In the genomic region with DNA sequence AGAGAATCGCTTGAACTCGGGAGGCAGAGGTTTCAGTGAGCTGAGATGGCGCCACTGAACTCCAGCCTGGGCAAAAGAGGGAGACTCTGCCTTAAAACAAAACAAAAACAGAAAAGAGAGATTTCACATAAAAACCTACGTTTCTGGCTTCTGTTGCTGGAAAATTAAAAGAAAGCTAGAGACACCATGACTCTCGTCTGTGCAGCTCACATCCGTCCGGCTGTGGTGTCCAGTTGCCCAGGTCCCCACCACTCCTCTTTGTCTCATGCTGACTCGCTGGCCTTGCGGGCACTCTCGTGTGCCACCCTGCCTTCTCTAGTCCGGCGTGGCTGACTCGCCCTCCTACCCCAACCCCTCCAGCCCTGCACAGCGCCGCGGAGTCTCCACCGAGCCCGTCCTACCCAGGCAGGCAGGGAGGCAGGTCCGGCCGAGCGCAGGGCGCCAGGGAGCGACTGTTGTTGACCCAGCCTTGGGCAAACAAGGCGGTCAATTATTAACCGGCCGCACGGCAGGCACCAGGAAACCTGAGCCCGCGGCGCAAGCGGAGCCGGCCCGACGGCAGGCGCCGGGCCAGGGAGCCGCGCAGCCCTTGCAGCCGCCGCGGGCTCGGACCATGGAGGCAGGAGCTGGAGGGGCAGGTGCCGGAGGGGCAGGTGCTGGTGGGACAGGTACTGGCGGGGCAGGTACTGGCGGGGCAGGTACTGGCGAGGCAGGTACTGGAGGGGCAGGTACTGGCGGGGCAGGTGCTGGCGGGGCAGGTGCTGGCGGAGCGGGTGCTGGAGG, we compare ENCODE assay signal across 3 cellular contexts.
TF ChIP-seq lines count a peak whose summit lies in the region.

A gene (plus strand): TSS at position 521 of the 783 bp plus-strand sequence. CDS start 93 bp downstream, at position 614.

TF ChIP-seq in A549, 52 proteins besides CTCF, POLR2A, EP300 and RAD21 (continued from another document):
- TF ChIP-seq JUN (IDR thresholded peaks at IDR 0.05): 0 out of 5 replicates have a peak, but pooled peaks of 1 of the 2 experiments have one; percentile 36
- TF ChIP-seq MYC (IDR thresholded peaks at IDR 0.05; ENCODE audit: borderline replicate concordance, low read length): no peak
- no peak for TF ChIP-seq HOXB13 (CRISPR knock-in tag; IDR thresholded peaks at IDR 0.05; ENCODE audit: low read depth)
- peak; percentile 29 for TF ChIP-seq ZFP36 (IDR thresholded peaks at IDR 0.05; ENCODE audit: borderline replicate concordance, partially characterized antibody)
- TF ChIP-seq GATA3 (IDR thresholded peaks at IDR 0.05; ENCODE audit: borderline replicate concordance): peak; percentile 57; the same call in 1 of the 2 replicates

TF ChIP-seq in HEK293, 187 proteins besides CTCF, POLR2A, EP300 and RAD21 (continued from another document):
- TF ChIP-seq ZNF23 (tag by site-specific recombination; IDR thresholded peaks at IDR 0.05; ENCODE audit: borderline replicate concordance) (no peak), ZNF311 (tag by site-specific recombination; IDR thresholded peaks at IDR 0.05; ENCODE audit: borderline replicate concordance) (no peak), ZNF391 (tag by site-specific recombination; IDR thresholded peaks at IDR 0.05; ENCODE audit: borderline replicate concordance, low read depth) (no peak), ZNF600 (tag by site-specific recombination; IDR thresholded peaks at IDR 0.05) (no peak), SCRT1 (tag by site-specific recombination; IDR thresholded peaks at IDR 0.05; ENCODE audit: borderline replicate concordance) (no peak), PRDM1 (tag by site-specific recombination; IDR thresholded peaks at IDR 0.05) (no peak), ZXDB (tag by site-specific recombination; IDR thresholded peaks at IDR 0.05) (no peak), MZF1 (tag by site-specific recombination; IDR thresholded peaks at IDR 0.05; ENCODE audit: borderline replicate concordance) (no peak), ZNF114 (tag by site-specific recombination; IDR thresholded peaks at IDR 0.05) (no peak), KLF1 (tag by site-specific recombination; IDR thresholded peaks at IDR 0.05) (no peak), ZNF571 (tag by site-specific recombination; IDR thresholded peaks at IDR 0.05) (no peak), ZNF366 (tag by site-specific recombination; conservative IDR thresholded peaks at IDR 0.05) (no peak), ZNF19 (tag by site-specific recombination; IDR thresholded peaks at IDR 0.05; ENCODE audit: low read depth) (no peak), ZNF621 (tag by site-specific recombination; IDR thresholded peaks at IDR 0.05) (no peak)
- TF ChIP-seq, protein P1, sequence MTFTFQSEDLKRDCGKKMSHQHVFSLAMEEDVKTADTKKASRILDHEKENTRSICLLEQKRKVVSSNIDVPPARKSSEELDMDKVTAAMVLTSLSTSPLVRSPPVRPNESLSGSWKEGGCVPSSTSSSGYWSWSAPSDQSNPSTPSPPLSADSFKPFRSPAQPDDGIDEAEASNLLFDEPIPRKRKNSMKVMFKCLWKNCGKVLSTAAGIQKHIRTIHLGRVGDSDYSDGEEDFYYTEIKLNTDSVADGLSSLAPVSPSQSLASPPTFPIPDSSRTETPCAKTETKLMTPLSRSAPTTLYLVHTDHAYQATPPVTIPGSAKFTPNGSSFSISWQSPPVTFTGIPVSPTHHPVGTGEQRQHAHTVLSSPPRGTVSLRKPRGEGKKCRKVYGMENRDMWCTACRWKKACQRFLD (tag by site-specific recombination; IDR thresholded peaks at IDR 0.05): no peak
- TF ChIP-seq, protein P2, sequence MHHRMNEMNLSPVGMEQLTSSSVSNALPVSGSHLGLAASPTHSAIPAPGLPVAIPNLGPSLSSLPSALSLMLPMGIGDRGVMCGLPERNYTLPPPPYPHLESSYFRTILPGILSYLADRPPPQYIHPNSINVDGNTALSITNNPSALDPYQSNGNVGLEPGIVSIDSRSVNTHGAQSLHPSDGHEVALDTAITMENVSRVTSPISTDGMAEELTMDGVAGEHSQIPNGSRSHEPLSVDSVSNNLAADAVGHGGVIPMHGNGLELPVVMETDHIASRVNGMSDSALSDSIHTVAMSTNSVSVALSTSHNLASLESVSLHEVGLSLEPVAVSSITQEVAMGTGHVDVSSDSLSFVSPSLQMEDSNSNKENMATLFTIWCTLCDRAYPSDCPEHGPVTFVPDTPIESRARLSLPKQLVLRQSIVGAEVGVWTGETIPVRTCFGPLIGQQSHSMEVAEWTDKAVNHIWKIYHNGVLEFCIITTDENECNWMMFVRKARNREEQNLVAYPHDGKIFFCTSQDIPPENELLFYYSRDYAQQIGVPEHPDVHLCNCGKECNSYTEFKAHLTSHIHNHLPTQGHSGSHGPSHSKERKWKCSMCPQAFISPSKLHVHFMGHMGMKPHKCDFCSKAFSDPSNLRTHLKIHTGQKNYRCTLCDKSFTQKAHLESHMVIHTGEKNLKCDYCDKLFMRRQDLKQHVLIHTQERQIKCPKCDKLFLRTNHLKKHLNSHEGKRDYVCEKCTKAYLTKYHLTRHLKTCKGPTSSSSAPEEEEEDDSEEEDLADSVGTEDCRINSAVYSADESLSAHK (tag by site-specific recombination; IDR thresholded peaks at IDR 0.05): no peak
- TF ChIP-seq, protein P3, sequence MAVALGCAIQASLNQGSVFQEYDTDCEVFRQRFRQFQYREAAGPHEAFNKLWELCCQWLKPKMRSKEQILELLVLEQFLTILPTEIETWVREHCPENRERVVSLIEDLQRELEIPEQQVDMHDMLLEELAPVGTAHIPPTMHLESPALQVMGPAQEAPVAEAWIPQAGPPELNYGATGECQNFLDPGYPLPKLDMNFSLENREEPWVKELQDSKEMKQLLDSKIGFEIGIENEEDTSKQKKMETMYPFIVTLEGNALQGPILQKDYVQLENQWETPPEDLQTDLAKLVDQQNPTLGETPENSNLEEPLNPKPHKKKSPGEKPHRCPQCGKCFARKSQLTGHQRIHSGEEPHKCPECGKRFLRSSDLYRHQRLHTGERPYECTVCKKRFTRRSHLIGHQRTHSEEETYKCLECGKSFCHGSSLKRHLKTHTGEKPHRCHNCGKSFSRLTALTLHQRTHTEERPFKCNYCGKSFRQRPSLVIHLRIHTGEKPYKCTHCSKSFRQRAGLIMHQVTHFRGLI (tag by site-specific recombination; IDR thresholded peaks at IDR 0.05): no peak
TF ChIP-seq in HEK293: peak in this region for 0.

TF ChIP-seq in liver, 16 proteins besides CTCF, POLR2A, EP300 and RAD21 (continued from another document):
- TF ChIP-seq, protein P4, sequence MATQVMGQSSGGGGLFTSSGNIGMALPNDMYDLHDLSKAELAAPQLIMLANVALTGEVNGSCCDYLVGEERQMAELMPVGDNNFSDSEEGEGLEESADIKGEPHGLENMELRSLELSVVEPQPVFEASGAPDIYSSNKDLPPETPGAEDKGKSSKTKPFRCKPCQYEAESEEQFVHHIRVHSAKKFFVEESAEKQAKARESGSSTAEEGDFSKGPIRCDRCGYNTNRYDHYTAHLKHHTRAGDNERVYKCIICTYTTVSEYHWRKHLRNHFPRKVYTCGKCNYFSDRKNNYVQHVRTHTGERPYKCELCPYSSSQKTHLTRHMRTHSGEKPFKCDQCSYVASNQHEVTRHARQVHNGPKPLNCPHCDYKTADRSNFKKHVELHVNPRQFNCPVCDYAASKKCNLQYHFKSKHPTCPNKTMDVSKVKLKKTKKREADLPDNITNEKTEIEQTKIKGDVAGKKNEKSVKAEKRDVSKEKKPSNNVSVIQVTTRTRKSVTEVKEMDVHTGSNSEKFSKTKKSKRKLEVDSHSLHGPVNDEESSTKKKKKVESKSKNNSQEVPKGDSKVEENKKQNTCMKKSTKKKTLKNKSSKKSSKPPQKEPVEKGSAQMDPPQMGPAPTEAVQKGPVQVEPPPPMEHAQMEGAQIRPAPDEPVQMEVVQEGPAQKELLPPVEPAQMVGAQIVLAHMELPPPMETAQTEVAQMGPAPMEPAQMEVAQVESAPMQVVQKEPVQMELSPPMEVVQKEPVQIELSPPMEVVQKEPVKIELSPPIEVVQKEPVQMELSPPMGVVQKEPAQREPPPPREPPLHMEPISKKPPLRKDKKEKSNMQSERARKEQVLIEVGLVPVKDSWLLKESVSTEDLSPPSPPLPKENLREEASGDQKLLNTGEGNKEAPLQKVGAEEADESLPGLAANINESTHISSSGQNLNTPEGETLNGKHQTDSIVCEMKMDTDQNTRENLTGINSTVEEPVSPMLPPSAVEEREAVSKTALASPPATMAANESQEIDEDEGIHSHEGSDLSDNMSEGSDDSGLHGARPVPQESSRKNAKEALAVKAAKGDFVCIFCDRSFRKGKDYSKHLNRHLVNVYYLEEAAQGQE (IDR thresholded peaks at IDR 0.05): peak; percentile 76
- TF ChIP-seq RXRA (IDR thresholded peaks at IDR 0.05): no peak
- TF ChIP-seq HNF4G (IDR thresholded peaks at IDR 0.05): no peak
- TF ChIP-seq FOXA2 (IDR thresholded peaks at IDR 0.05): peak; percentile 89
- TF ChIP-seq NR2F2 (IDR thresholded peaks at IDR 0.05): no peak
- no peak for TF ChIP-seq GABPA (IDR thresholded peaks at IDR 0.05 in 1 of 2, conservative IDR thresholded peaks at IDR 0.05 in 1 of 2)
- TF ChIP-seq FOXA1 (IDR thresholded peaks at IDR 0.05): peak; percentile 95
- TF ChIP-seq, protein P5, sequence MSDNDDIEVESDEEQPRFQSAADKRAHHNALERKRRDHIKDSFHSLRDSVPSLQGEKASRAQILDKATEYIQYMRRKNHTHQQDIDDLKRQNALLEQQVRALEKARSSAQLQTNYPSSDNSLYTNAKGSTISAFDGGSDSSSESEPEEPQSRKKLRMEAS (IDR thresholded peaks at IDR 0.05): no peak
- peak; percentile 60 for TF ChIP-seq SP1 (IDR thresholded peaks at IDR 0.05)
- TF ChIP-seq, protein P6, sequence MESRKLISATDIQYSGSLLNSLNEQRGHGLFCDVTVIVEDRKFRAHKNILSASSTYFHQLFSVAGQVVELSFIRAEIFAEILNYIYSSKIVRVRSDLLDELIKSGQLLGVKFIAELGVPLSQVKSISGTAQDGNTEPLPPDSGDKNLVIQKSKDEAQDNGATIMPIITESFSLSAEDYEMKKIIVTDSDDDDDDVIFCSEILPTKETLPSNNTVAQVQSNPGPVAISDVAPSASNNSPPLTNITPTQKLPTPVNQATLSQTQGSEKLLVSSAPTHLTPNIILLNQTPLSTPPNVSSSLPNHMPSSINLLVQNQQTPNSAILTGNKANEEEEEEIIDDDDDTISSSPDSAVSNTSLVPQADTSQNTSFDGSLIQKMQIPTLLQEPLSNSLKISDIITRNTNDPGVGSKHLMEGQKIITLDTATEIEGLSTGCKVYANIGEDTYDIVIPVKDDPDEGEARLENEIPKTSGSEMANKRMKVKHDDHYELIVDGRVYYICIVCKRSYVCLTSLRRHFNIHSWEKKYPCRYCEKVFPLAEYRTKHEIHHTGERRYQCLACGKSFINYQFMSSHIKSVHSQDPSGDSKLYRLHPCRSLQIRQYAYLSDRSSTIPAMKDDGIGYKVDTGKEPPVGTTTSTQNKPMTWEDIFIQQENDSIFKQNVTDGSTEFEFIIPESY (IDR thresholded peaks at IDR 0.05): no peak
- TF ChIP-seq, protein P7, sequence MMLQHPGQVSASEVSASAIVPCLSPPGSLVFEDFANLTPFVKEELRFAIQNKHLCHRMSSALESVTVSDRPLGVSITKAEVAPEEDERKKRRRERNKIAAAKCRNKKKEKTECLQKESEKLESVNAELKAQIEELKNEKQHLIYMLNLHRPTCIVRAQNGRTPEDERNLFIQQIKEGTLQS (IDR thresholded peaks at IDR 0.05): no peak
- TF ChIP-seq TAF1 (conservative IDR thresholded peaks at IDR 0.05): peak; percentile 57
- peak in 1 of 2 donors; percentile 15 for TF ChIP-seq HNF4A (conservative IDR thresholded peaks at IDR 0.05)
- no peak for TF ChIP-seq JUND (IDR thresholded peaks at IDR 0.05)
